ENCODE assay signal across 17 cellular contexts in genomic region chr10:84608126-84608525, GRCh38.
DNase-seq lines count a peak whose midpoint lies in the region; ATAC-seq and TF ChIP-seq lines count a peak whose summit lies in the region.
"Had no signal": no experiment of that assay in that cellular context is flagged by ENCODE, and none has a peak within 500 bp of the region (broad histone marks: within the 10 kb centered on the region; RNA-seq: fewer than 3 reads in every experiment).

No MANE protein-coding gene starts in this region.

- H3K9me3 Mint-ChIP-seq in nephron progenitor cell, result no peaks in the 10 kb centered on the region
- H3K9me3 Mint-ChIP-seq: activated naive CD8-positive, alpha-beta T cell treated with anti-CD3 and anti-CD28 coated beads, Interleukin-2, amount 10 ng/mL, durations not matched to agents 7 days and 5 days; mesothelial cell of epicardium; stimulated activated memory B cell treated with anti-CD40 and anti-IgM and Interleukin-4, amounts not matched to agents 10 μg/mL and 1 μg/mL and 100 μg/mL, for 72 hours had no signal

- peaks cover 30% of the 10 kb centered on the region for H3K4me1 Mint-ChIP-seq in nephron progenitor cell
- H3K4me1 Mint-ChIP-seq: activated naive CD8-positive, alpha-beta T cell treated with anti-CD3 and anti-CD28 coated beads, Interleukin-2, amount 10 ng/mL, durations not matched to agents 7 days and 5 days; mesothelial cell of epicardium; stimulated activated memory B cell treated with anti-CD40 and anti-IgM and Interleukin-4, amounts not matched to agents 10 μg/mL and 1 μg/mL and 100 μg/mL, for 72 hours had no signal

- no peak overlapping the region for H3K27ac Mint-ChIP-seq in nephron progenitor cell
- H3K27ac Mint-ChIP-seq: activated naive CD8-positive, alpha-beta T cell treated with anti-CD3 and anti-CD28 coated beads, Interleukin-2, amount 10 ng/mL, durations not matched to agents 7 days and 5 days; mesothelial cell of epicardium; stimulated activated memory B cell treated with anti-CD40 and anti-IgM and Interleukin-4, amounts not matched to agents 10 μg/mL and 1 μg/mL and 100 μg/mL, for 72 hours had no signal

- H3K36me3 Mint-ChIP-seq in nephron progenitor cell (ENCODE audit: low read depth), result no peaks in the 10 kb centered on the region
- H3K36me3 Mint-ChIP-seq: activated naive CD8-positive, alpha-beta T cell treated with anti-CD3 and anti-CD28 coated beads, Interleukin-2, amount 10 ng/mL, durations not matched to agents 7 days and 5 days; mesothelial cell of epicardium; stimulated activated memory B cell treated with anti-CD40 and anti-IgM and Interleukin-4, amounts not matched to agents 10 μg/mL and 1 μg/mL and 100 μg/mL, for 72 hours had no signal

- no peaks in the 10 kb centered on the region for H3K27me3 Mint-ChIP-seq in nephron progenitor cell (ENCODE audit: low read depth, poor library complexity)

- no peak for TF ChIP-seq CTCF in nephron progenitor cell (IDR thresholded peaks at IDR 0.05)

- H3K4me3 Mint-ChIP-seq in nephron progenitor cell, result no peak overlapping the region
- H3K4me3 Mint-ChIP-seq: activated naive CD8-positive, alpha-beta T cell treated with anti-CD3 and anti-CD28 coated beads, Interleukin-2, amount 10 ng/mL, durations not matched to agents 7 days and 5 days; mesothelial cell of epicardium; stimulated activated memory B cell treated with anti-CD40 and anti-IgM and Interleukin-4, amounts not matched to agents 10 μg/mL and 1 μg/mL and 100 μg/mL, for 72 hours had no signal

- ATAC-seq in GM18867 (IDR thresholded peaks at IDR 0.05; ENCODE audit: unreplicated experiment) (peak; percentile 77), GM19468 (IDR thresholded peaks at IDR 0.05; ENCODE audit: extremely low read depth, unreplicated experiment) (peak; percentile 59), HG02885 (IDR thresholded peaks at IDR 0.05; ENCODE audit: poor library complexity, unreplicated experiment) (peak; percentile 61)
- ATAC-seq: sciatic nerve; stimulated activated memory B cell treated with anti-CD40 and anti-IgM and Interleukin-4, amounts not matched to agents 10 μg/mL and 1 μg/mL and 100 μg/mL, for 72 hours had no signal

- DNase-seq in RPMI8226 (peak; percentile 4), NCI-H146 (lab: John Stamatoyannopoulos, UW) (no peak), AG20443 (ENCODE audit: low spot score) (no peak), NCI-H2107 treated with DMSO at 0.1 percent for 48 hours (lab: John Stamatoyannopoulos, UW; ENCODE audit: unreplicated experiment) (no peak), nephron progenitor cell (no peak)
- DNase-seq: activated naive CD8-positive, alpha-beta T cell treated with anti-CD3 and anti-CD28 coated beads, Interleukin-2, amount 10 ng/mL, durations not matched to agents 7 days and 5 days; cerebellar nuclear complex; DMS79 treated with DMSO at 0.1 percent for 48 hours; IMR-90; stimulated activated CD4-positive, alpha-beta T cell treated with anti-CD3 and anti-CD28 coated beads, Interleukin-4, amount 100 ng/mL, for 24 hours; T1000 had no signal
